22 cellular contexts compared by ENCODE assay signal in genomic region chr18:3741333-3741732, GRCh38.
"Had no signal": no experiment of that assay in that cellular context is flagged by ENCODE, and none has a peak within 500 bp of the region (broad histone marks: within the 10 kb centered on the region; RNA-seq: fewer than 3 reads in every experiment).

No MANE protein-coding gene starts in this region.

- H3K4me3 ChIP-seq: breast epithelium, colonic mucosa, esophagus squamous epithelium, gastrocnemius medialis, heart left ventricle, pancreas, SK-N-MC, thoracic aorta, upper lobe of left lung had no signal

- H3K27ac Mint-ChIP-seq: activated naive CD8-positive, alpha-beta T cell had no signal

- H3K4me1 ChIP-seq: breast epithelium, colonic mucosa, esophagus squamous epithelium, gastrocnemius medialis, heart left ventricle, pancreas, upper lobe of left lung had no signal

- H3K36me3 ChIP-seq: breast epithelium, colonic mucosa, esophagus squamous epithelium, gastrocnemius medialis, heart left ventricle, pancreas, thoracic aorta, upper lobe of left lung had no signal

- DNase-seq: activated CD4-positive, alpha-beta T cell treated with anti-CD3 and anti-CD28 coated beads, Interleukin-2, amount 50 U/mL, for 4 hours; activated gamma-delta T cell treated with Interleukin-2 at 50 U/mL for 16 hours; activated T-cell treated with anti-CD3 and anti-CD28 coated beads for 4 hours; amniotic stem cell; colonic mucosa; esophagus squamous epithelium; gastrocnemius medialis; heart left ventricle; left ventricle myocardium superior; mammary epithelial cell; midbrain; natural killer cell; pancreas; right cardiac atrium; stimulated activated CD4-positive, alpha-beta T cell treated with anti-CD3 and anti-CD28 coated beads, Interleukin-1b, Interleukin-23, amount 100 ng/mL, for 48 hours; SW 1271; upper lobe of left lung had no signal

- ATAC-seq: activated CD4-positive, CD25-positive, alpha-beta regulatory T cell treated with anti-CD3 and anti-CD28 coated beads, Interleukin-2, amount 50 U/mL, for 24 hours; gastrocnemius medialis; heart left ventricle; left ventricle myocardium superior; natural killer cell; pancreas; right cardiac atrium had no signal

- H3K4me1 Mint-ChIP-seq: natural killer cell had no signal

- H3K36me3 Mint-ChIP-seq: activated naive CD8-positive, alpha-beta T cell; natural killer cell had no signal

- H3K9me3 ChIP-seq: breast epithelium, colonic mucosa, esophagus squamous epithelium, gastrocnemius medialis, pancreas, thoracic aorta, upper lobe of left lung had no signal

- H3K27ac ChIP-seq: breast epithelium, colonic mucosa, esophagus squamous epithelium, gastrocnemius medialis, heart left ventricle, pancreas, thoracic aorta, upper lobe of left lung had no signal

- H3K4me3 Mint-ChIP-seq: activated naive CD8-positive, alpha-beta T cell; natural killer cell had no signal

- H3K27me3 ChIP-seq: breast epithelium, colonic mucosa, esophagus squamous epithelium, gastrocnemius medialis, heart left ventricle, upper lobe of left lung had no signal
